In the genomic region with DNA sequence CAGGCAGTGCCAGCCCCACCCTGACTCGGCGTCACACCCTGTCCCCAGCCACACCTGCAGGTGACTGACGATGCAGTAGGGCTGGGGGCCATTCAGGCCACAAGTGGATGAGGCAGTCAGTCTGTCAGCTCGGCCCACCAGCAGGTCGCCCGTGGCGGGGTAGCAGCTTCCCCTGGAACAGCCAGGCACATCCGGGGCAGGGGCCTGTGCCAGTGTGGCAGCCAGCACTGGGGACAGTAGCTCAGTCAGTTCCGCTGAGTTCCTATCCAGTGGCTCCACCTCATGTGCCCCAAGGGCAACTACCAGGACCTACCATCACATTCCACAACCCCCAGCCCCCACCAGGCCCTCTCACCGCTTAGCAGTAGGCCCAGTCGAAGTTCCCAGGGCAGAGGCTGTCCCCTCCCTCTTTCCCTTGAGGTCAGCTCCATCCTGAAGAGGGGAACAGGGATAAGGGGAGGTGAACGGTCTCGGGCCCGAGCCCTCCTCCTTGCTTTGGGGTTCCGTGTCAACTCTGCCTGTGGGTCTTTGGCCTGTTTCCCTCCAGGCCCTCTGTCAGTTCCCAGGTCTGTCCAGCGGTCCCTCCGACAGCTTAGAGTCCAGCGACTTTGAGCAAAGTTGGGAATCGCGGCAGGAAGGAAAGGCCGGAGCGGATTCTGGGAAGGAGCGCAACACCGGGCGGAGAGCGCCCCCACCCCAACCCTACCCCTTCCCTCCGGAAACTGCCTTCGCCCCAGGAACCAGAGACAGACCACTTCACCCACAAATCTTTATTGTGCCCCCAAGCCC, we compare ENCODE assay signal across 1 cellular context.
TF ChIP-seq lines count a peak whose summit lies in the region.

A gene (minus strand): TSS at position 614 of the 789 bp plus-strand sequence. CDS start 183 bp downstream, at position 431.

TF ChIP-seq in K562, 482 proteins besides CTCF, POLR2A, EP300 and RAD21 (continued from another document and continues in another):
- TF ChIP-seq MCM2 (IDR thresholded peaks at IDR 0.05; ENCODE audit: low read depth): no peak
- TF ChIP-seq ZFX (CRISPR knock-in tag; IDR thresholded peaks at IDR 0.05): peak; percentile 57
- 0 out of 2 replicates have a peak, but pooled peaks have one; percentile 41 for TF ChIP-seq GATAD2A (IDR thresholded peaks at IDR 0.05)
- TF ChIP-seq, protein P1, sequence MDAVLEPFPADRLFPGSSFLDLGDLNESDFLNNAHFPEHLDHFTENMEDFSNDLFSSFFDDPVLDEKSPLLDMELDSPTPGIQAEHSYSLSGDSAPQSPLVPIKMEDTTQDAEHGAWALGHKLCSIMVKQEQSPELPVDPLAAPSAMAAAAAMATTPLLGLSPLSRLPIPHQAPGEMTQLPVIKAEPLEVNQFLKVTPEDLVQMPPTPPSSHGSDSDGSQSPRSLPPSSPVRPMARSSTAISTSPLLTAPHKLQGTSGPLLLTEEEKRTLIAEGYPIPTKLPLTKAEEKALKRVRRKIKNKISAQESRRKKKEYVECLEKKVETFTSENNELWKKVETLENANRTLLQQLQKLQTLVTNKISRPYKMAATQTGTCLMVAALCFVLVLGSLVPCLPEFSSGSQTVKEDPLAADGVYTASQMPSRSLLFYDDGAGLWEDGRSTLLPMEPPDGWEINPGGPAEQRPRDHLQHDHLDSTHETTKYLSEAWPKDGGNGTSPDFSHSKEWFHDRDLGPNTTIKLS (IDR thresholded peaks at IDR 0.05; ENCODE audit: borderline replicate concordance, low read depth): no peak
- peak; percentile 45; the same call in 1 of the 2 replicates for TF ChIP-seq CREM (IDR thresholded peaks at IDR 0.05; ENCODE audit: low read depth)
- TF ChIP-seq BHLHE40 (IDR thresholded peaks at IDR 0.05; ENCODE audit: low read length): no peak
- 0 out of 2 replicates have a peak, but pooled peaks have one; percentile 25 for TF ChIP-seq ZNF175 (CRISPR knock-in tag; IDR thresholded peaks at IDR 0.05; ENCODE audit: low read depth)
- peak; percentile 87 for TF ChIP-seq NEUROD1 (IDR thresholded peaks at IDR 0.05; ENCODE audit: borderline replicate concordance, low read depth, low read length, partially characterized antibody)
- TF ChIP-seq CEBPG (CRISPR knock-in tag; IDR thresholded peaks at IDR 0.05): no peak
- TF ChIP-seq CEBPG (tag; conservative IDR thresholded peaks at IDR 0.05 in 1 of 2, IDR thresholded peaks at IDR 0.05 in 1 of 2): no peak
- TF ChIP-seq PHF8 (IDR thresholded peaks at IDR 0.05; ENCODE audit: borderline replicate concordance, low read length): peak; percentile 56; the same call in 1 of the 2 replicates
- TF ChIP-seq ZNF408 (CRISPR knock-in tag; IDR thresholded peaks at IDR 0.05; ENCODE audit: low read depth): no peak
- no peak for TF ChIP-seq ZKSCAN1 (IDR thresholded peaks at IDR 0.05; ENCODE audit: low read depth, low read length)
- TF ChIP-seq MTA2 (IDR thresholded peaks at IDR 0.05; ENCODE audit: low read depth): no peak
- TF ChIP-seq, protein P2, sequence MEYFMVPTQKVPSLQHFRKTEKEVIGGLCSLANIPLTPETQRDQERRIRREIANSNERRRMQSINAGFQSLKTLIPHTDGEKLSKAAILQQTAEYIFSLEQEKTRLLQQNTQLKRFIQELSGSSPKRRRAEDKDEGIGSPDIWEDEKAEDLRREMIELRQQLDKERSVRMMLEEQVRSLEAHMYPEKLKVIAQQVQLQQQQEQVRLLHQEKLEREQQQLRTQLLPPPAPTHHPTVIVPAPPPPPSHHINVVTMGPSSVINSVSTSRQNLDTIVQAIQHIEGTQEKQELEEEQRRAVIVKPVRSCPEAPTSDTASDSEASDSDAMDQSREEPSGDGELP (CRISPR knock-in tag; IDR thresholded peaks at IDR 0.05; ENCODE audit: borderline replicate concordance): 0 out of 2 replicates have a peak, but pooled peaks have one; percentile 29
- 0 out of 2 replicates have a peak, but pooled peaks have one; percentile 49 for TF ChIP-seq ZNF263 (CRISPR knock-in tag; IDR thresholded peaks at IDR 0.05; ENCODE audit: borderline replicate concordance)
- peak; percentile 48; the same call in 1 of the 2 replicates for TF ChIP-seq RB1 (IDR thresholded peaks at IDR 0.05; ENCODE audit: low read depth)
- TF ChIP-seq, protein P3, sequence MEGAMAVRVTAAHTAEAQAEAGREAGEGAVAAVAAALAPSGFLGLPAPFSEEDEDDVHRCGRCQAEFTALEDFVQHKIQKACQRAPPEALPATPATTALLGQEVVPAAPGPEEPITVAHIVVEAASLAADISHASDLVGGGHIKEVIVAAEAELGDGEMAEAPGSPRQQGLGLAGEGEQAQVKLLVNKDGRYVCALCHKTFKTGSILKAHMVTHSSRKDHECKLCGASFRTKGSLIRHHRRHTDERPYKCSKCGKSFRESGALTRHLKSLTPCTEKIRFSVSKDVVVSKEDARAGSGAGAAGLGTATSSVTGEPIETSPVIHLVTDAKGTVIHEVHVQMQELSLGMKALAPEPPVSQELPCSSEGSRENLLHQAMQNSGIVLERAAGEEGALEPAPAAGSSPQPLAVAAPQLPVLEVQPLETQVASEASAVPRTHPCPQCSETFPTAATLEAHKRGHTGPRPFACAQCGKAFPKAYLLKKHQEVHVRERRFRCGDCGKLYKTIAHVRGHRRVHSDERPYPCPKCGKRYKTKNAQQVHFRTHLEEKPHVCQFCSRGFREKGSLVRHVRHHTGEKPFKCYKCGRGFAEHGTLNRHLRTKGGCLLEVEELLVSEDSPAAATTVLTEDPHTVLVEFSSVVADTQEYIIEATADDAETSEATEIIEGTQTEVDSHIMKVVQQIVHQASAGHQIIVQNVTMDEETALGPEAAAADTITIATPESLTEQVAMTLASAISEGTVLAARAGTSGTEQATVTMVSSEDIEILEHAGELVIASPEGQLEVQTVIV (CRISPR knock-in tag; IDR thresholded peaks at IDR 0.05; ENCODE audit: borderline replicate concordance): no peak
- TF ChIP-seq HDAC1 (IDR thresholded peaks at IDR 0.05): no peak
- TF ChIP-seq TEAD1 (CRISPR knock-in tag; IDR thresholded peaks at IDR 0.05): 0 out of 4 replicates have a peak, but pooled peaks of 1 of the 2 experiments have one; percentile 15
- TF ChIP-seq, protein P4, sequence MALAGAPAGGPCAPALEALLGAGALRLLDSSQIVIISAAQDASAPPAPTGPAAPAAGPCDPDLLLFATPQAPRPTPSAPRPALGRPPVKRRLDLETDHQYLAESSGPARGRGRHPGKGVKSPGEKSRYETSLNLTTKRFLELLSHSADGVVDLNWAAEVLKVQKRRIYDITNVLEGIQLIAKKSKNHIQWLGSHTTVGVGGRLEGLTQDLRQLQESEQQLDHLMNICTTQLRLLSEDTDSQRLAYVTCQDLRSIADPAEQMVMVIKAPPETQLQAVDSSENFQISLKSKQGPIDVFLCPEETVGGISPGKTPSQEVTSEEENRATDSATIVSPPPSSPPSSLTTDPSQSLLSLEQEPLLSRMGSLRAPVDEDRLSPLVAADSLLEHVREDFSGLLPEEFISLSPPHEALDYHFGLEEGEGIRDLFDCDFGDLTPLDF (CRISPR knock-in tag; IDR thresholded peaks at IDR 0.05): no peak
- no peak for TF ChIP-seq ZEB2 (IDR thresholded peaks at IDR 0.05)
- TF ChIP-seq CREB1 (IDR thresholded peaks at IDR 0.05): no peak
- TF ChIP-seq CREB1 (CRISPR knock-in tag; IDR thresholded peaks at IDR 0.05): peak; percentile 23; the same call in 1 of the 2 replicates
- TF ChIP-seq, protein P5, sequence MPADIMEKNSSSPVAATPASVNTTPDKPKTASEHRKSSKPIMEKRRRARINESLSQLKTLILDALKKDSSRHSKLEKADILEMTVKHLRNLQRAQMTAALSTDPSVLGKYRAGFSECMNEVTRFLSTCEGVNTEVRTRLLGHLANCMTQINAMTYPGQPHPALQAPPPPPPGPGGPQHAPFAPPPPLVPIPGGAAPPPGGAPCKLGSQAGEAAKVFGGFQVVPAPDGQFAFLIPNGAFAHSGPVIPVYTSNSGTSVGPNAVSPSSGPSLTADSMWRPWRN (IDR thresholded peaks at IDR 0.05; ENCODE audit: low read depth): no peak
- TF ChIP-seq RBM14 (IDR thresholded peaks at IDR 0.05; ENCODE audit: borderline replicate concordance, insufficient read depth, low read depth, low read length): no peak
- TF ChIP-seq, protein P6, sequence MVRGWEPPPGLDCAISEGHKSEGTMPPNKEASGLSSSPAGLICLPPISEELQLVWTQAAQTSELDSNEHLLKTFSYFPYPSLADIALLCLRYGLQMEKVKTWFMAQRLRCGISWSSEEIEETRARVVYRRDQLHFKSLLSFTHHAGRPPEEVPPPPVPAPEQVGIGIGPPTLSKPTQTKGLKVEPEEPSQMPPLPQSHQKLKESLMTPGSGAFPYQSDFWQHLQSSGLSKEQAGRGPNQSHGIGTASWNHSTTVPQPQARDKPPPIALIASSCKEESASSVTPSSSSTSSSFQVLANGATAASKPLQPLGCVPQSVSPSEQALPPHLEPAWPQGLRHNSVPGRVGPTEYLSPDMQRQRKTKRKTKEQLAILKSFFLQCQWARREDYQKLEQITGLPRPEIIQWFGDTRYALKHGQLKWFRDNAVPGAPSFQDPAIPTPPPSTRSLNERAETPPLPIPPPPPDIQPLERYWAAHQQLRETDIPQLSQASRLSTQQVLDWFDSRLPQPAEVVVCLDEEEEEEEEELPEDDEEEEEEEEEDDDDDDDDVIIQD (CRISPR knock-in tag; IDR thresholded peaks at IDR 0.05): no peak
- TF ChIP-seq TCF7L2 (IDR thresholded peaks at IDR 0.05; ENCODE audit: low read depth, low read length): no peak
- no peak for TF ChIP-seq ZNF121 (CRISPR knock-in tag; conservative IDR thresholded peaks at IDR 0.05)
- no peak for TF ChIP-seq EHMT2 (IDR thresholded peaks at IDR 0.05)
- no peak for TF ChIP-seq ATF7 (IDR thresholded peaks at IDR 0.05)
- TF ChIP-seq PRPF4 (IDR thresholded peaks at IDR 0.05; ENCODE audit: insufficient read depth, low read depth, low read length, poor library complexity, severe bottlenecking): no peak
- no peak for TF ChIP-seq TBL1XR1 (IDR thresholded peaks at IDR 0.05; ENCODE audit: low read length in 2 of 2)
- TF ChIP-seq ZNF24 (IDR thresholded peaks at IDR 0.05): no peak
- no peak for TF ChIP-seq HNRNPL (IDR thresholded peaks at IDR 0.05; ENCODE audit: low read depth, low read length)
- TF ChIP-seq, protein P7, sequence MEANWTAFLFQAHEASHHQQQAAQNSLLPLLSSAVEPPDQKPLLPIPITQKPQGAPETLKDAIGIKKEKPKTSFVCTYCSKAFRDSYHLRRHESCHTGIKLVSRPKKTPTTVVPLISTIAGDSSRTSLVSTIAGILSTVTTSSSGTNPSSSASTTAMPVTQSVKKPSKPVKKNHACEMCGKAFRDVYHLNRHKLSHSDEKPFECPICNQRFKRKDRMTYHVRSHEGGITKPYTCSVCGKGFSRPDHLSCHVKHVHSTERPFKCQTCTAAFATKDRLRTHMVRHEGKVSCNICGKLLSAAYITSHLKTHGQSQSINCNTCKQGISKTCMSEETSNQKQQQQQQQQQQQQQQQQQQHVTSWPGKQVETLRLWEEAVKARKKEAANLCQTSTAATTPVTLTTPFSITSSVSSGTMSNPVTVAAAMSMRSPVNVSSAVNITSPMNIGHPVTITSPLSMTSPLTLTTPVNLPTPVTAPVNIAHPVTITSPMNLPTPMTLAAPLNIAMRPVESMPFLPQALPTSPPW (CRISPR knock-in tag; IDR thresholded peaks at IDR 0.05): peak; percentile 12; the same call in 1 of the 2 replicates
- peak; percentile 41; the same call in 1 of the 2 replicates for TF ChIP-seq ZBTB7A (IDR thresholded peaks at IDR 0.05; ENCODE audit: borderline replicate concordance, control insufficient read depth, low read depth, low read length)
- TF ChIP-seq ZNF174 (CRISPR knock-in tag; IDR thresholded peaks at IDR 0.05): no peak
- no peak for TF ChIP-seq CBX8 (IDR thresholded peaks at IDR 0.05; ENCODE audit: borderline replicate concordance, extremely low read depth, low read depth, low read length, poor library complexity, severe bottlenecking)
- TF ChIP-seq MBD2 (IDR thresholded peaks at IDR 0.05; ENCODE audit: borderline replicate concordance, low read depth): no peak
- TF ChIP-seq ESRRA (IDR thresholded peaks at IDR 0.05; ENCODE audit: borderline replicate concordance, low read depth): peak; percentile 16; the same call in 1 of the 2 replicates
- 0 out of 2 replicates have a peak, but pooled peaks have one; percentile 23 for TF ChIP-seq FOXP1 (CRISPR knock-in tag; IDR thresholded peaks at IDR 0.05)
- TF ChIP-seq, protein P8, sequence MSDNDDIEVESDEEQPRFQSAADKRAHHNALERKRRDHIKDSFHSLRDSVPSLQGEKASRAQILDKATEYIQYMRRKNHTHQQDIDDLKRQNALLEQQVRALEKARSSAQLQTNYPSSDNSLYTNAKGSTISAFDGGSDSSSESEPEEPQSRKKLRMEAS (CRISPR knock-in tag; IDR thresholded peaks at IDR 0.05): peak; percentile 30; the same call in 1 of the 2 replicates
- TF ChIP-seq ZKSCAN8 (CRISPR knock-in tag; IDR thresholded peaks at IDR 0.05): no peak
- TF ChIP-seq, protein P9, sequence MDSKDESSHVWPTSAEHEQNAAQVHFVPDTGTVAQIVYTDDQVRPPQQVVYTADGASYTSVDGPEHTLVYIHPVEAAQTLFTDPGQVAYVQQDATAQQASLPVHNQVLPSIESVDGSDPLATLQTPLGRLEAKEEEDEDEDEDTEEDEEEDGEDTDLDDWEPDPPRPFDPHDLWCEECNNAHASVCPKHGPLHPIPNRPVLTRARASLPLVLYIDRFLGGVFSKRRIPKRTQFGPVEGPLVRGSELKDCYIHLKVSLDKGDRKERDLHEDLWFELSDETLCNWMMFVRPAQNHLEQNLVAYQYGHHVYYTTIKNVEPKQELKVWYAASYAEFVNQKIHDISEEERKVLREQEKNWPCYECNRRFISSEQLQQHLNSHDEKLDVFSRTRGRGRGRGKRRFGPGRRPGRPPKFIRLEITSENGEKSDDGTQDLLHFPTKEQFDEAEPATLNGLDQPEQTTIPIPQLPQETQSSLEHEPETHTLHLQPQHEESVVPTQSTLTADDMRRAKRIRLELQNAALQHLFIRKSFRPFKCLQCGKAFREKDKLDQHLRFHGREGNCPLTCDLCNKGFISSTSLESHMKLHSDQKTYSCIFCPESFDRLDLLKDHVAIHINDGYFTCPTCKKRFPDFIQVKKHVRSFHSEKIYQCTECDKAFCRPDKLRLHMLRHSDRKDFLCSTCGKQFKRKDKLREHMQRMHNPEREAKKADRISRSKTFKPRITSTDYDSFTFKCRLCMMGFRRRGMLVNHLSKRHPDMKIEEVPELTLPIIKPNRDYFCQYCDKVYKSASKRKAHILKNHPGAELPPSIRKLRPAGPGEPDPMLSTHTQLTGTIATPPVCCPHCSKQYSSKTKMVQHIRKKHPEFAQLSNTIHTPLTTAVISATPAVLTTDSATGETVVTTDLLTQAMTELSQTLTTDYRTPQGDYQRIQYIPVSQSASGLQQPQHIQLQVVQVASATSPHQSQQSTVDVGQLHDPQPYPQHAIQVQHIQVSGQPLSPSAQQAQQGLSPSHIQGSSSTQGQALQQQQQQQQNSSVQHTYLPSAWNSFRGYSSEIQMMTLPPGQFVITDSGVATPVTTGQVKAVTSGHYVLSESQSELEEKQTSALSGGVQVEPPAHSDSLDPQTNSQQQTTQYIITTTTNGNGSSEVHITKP (IDR thresholded peaks at IDR 0.05; ENCODE audit: partially characterized antibody): peak; percentile 7
- TF ChIP-seq NFIX (CRISPR knock-in tag; IDR thresholded peaks at IDR 0.05; ENCODE audit: low read depth): no peak
- TF ChIP-seq U2AF1 (optimal IDR thresholded peaks at IDR 0.05; ENCODE audit: low read depth, low read length): no peak
